Comparison of ENCODE assay signal across 11 cellular contexts in the genomic region with DNA sequence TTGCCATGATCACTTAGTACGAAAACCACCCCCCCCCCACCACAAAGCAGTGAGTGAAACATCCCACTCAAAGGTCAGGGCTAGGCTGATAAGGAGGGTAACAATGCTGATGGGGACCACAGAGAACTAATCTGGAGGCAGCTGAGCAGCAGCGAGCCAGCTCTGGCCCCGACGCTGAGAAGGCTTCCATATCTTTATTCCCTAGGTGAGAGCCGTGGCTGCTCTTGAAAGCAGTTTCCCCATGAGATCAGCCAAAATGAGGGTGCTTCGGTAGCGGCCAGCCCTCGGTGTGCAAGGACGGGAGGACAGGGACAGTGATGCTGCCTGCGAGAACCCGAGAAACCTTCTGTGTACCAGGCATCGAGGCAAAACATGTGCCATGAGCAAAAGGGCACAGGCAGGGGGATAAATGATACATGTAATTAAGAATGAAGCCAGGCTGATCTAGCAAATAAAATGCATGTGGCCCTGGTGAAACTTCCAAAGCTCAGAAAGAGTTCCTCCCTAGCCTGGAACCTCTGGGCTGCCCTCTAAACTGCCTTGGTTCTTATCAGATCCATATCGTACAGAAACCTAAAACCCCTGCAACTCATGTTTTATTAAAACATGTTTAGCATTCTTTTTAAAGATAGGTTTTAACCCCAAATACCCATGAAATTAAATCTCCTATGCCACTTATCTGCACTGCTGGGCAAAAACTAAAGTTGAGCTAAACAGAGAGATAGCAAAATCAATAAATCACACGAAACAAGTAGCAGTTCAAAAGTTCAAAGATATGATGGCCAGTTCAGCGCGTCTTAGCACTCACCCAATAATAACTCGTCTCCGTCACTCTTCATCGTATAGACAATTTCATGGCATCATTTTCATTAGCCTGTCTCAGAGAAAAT.
DNase-seq lines count a peak whose midpoint lies in the region; ATAC-seq and TF ChIP-seq lines count a peak whose summit lies in the region.
"Had no signal": no experiment of that assay in that cellular context is flagged by ENCODE, and none has a peak within 500 bp of the region (broad histone marks: within the 10 kb centered on the region; RNA-seq: fewer than 3 reads in every experiment).

No MANE protein-coding gene starts in this region.

- peak overlapping the region; percentile 35 to 73 for H3K27ac ChIP-seq in esophagus (ENCODE audit: low read depth in 2 of 2, low read length in 1 of 2)
- peak overlapping the region; percentile 90 for H3K27ac ChIP-seq in muscle layer of duodenum (ENCODE audit: low read length)
- H3K27ac ChIP-seq in uterus = peak overlapping the region; percentile 28 to 52

- TF ChIP-seq POLR2A in uterus (IDR thresholded peaks at IDR 0.05) = no peak
- no peak for TF ChIP-seq POLR2A in GM18505 (IDR thresholded peaks at IDR 0.05; ENCODE audit: borderline replicate concordance, extremely low read depth, insufficient read depth, insufficient read length)

- DNase-seq in Right ventricle myocardium inferior (ENCODE audit: missing footprints) (no peak), cardiac septum (ENCODE audit: low spot score) (no peak), uterus (no peak)
- no peak for DNase-seq in activated effector memory CD4-positive, alpha-beta T cell treated with anti-CD3 and anti-CD28 coated beads, Interleukin-2, amount 50 U/mL, for 16 hours
- DNase-seq: naive B cell, NCI-H345 had no signal

- H3K4me3 ChIP-seq in esophagus (ENCODE audit: low read depth in 1 of 2, low read length in 2 of 2) = no peak overlapping the region
- H3K4me3 ChIP-seq in muscle layer of duodenum (ENCODE audit: low read depth in 1 of 2, low read length in 2 of 2) = peak overlapping the region in 1 of 2 donors; percentile 20
- H3K4me3 ChIP-seq in uterus = peak overlapping the region in 1 of 2 donors; percentile 19
- H3K4me3 ChIP-seq: SJSA1 had no signal

- H3K36me3 ChIP-seq in esophagus (ENCODE audit: control insufficient read depth in 2 of 2, insufficient read depth in 2 of 2, low read length in 1 of 2) (peaks cover 0 to 2% of the 10 kb centered on the region in 2 donors), muscle layer of duodenum (ENCODE audit: control insufficient read depth in 1 of 2, insufficient read depth in 2 of 2, low read length in 2 of 2) (no peaks in the 10 kb centered on the region), uterus (no peaks in the 10 kb centered on the region)
- H3K36me3 ChIP-seq: SJSA1 had no signal

- no peak for TF ChIP-seq CTCF in uterus (IDR thresholded peaks at IDR 0.05)

- peaks cover 4 to 7% of the 10 kb centered on the region in 2 donors for H3K4me1 ChIP-seq in esophagus (ENCODE audit: control insufficient read depth in 2 of 2, insufficient read depth in 2 of 2, low read length in 1 of 2)
- H3K4me1 ChIP-seq in muscle layer of duodenum (ENCODE audit: control insufficient read depth in 1 of 2, insufficient read depth in 2 of 2, low read length in 2 of 2) = peaks cover 9 to 16% of the 10 kb centered on the region in 2 donors
- H3K4me1 ChIP-seq in uterus = no peaks in the 10 kb centered on the region

- H3K27me3 ChIP-seq in esophagus (ENCODE audit: control insufficient read depth in 1 of 2, insufficient read depth in 2 of 2, low read length in 2 of 2) (no peaks in the 10 kb centered on the region), muscle layer of duodenum (ENCODE audit: low read depth, low read length) (no peaks in the 10 kb centered on the region), uterus (no peaks in the 10 kb centered on the region)
- H3K27me3 ChIP-seq: SJSA1 had no signal

- WGBS in esophagus, 2 donors = 62 to 81% methylated on average over 19 of the region's 19 CpGs

- intact Hi-C loops in Right ventricle myocardium inferior (cut with DNase I) = loop anchor here (1.0 to 10.0 kb wide), 5 partner anchors 20 to 339 kb away; no protein-coding TSS in a partner anchor
- intact Hi-C loops in cardiac septum (cut with DNase I) = loop anchor here (5.0 kb wide), 3 partner anchors 56 to 184 kb away; no protein-coding TSS in a partner anchor
- intact Hi-C loops in uterus (cut with DNase I; ENCODE audit: low total_unique reads) = no loop called here

- H3K9me3 ChIP-seq in esophagus (ENCODE audit: control insufficient read depth in 2 of 2, insufficient read depth in 1 of 2, low read depth in 1 of 2, low read length in 1 of 2) (no peaks in the 10 kb centered on the region), muscle layer of duodenum (ENCODE audit: control insufficient read depth in 1 of 2, low read length in 2 of 2) (no peaks in the 10 kb centered on the region), uterus (no peaks in the 10 kb centered on the region)
- H3K9me3 ChIP-seq: SJSA1 had no signal

- ATAC-seq in Right ventricle myocardium inferior = peak; percentile 54
- no peak for ATAC-seq in GM21381 (IDR thresholded peaks at IDR 0.05; ENCODE audit: unreplicated experiment)
- no peak for ATAC-seq in GM18505 (IDR thresholded peaks at IDR 0.05; ENCODE audit: unreplicated experiment)

Comparison
In these comparisons a context has a peak if more than half of its experiments do, and no peak if none do; other contexts are left out.
1. H3K27ac ChIP-seq: peak in every context shown above with its lines; median percentile 90 in muscle layer of duodenum; 54 in esophagus; 40 in uterus.